Comparison of ENCODE assay signal across 2 cellular contexts in genomic region chr5:160042674-160043073, GRCh38.
TF ChIP-seq lines count a peak whose summit lies in the region.

No MANE protein-coding gene starts in this region.

TF ChIP-seq in GM23338, 12 proteins besides CTCF, POLR2A, EP300 and RAD21:
- TF ChIP-seq ZNF462 (CRISPR knock-in tag; IDR thresholded peaks at IDR 0.05), result no peak

TF ChIP-seq in WTC11, 78 proteins besides CTCF, POLR2A, EP300 and RAD21 (continued from another document):
- no peak for TF ChIP-seq ATF6 (CRISPR knock-in tag; IDR thresholded peaks at IDR 0.05)
- TF ChIP-seq MLX (CRISPR knock-in tag; IDR thresholded peaks at IDR 0.05), result no peak
- no peak for TF ChIP-seq NFE2L1 (CRISPR knock-in tag; IDR thresholded peaks at IDR 0.05)
- no peak for TF ChIP-seq MAX (CRISPR knock-in tag; IDR thresholded peaks at IDR 0.05)
- no peak for TF ChIP-seq PREB (CRISPR knock-in tag; IDR thresholded peaks at IDR 0.05; ENCODE audit: borderline replicate concordance)
- TF ChIP-seq EMX1 (CRISPR knock-in tag; IDR thresholded peaks at IDR 0.05), result no peak
- no peak for TF ChIP-seq CBFB (CRISPR knock-in tag; IDR thresholded peaks at IDR 0.05; ENCODE audit: low read depth)
- no peak for TF ChIP-seq TCF7 (CRISPR knock-in tag; IDR thresholded peaks at IDR 0.05; ENCODE audit: low read depth)
- TF ChIP-seq NR2C2 (CRISPR knock-in tag; IDR thresholded peaks at IDR 0.05), result no peak
- TF ChIP-seq ATF1 (CRISPR knock-in tag; IDR thresholded peaks at IDR 0.05), result no peak
- no peak for TF ChIP-seq E2F5 (CRISPR knock-in tag; IDR thresholded peaks at IDR 0.05)
- no peak for TF ChIP-seq RELA (CRISPR knock-in tag; IDR thresholded peaks at IDR 0.05; ENCODE audit: borderline replicate concordance)
- TF ChIP-seq E2F4 (CRISPR knock-in tag; IDR thresholded peaks at IDR 0.05; ENCODE audit: borderline replicate concordance, low read depth), result no peak
- TF ChIP-seq ESRRA (CRISPR knock-in tag; IDR thresholded peaks at IDR 0.05; ENCODE audit: borderline replicate concordance), result no peak
- TF ChIP-seq ZNF317 (CRISPR knock-in tag; IDR thresholded peaks at IDR 0.05; ENCODE audit: borderline replicate concordance, low read depth), result no peak
- TF ChIP-seq JAZF1 (CRISPR knock-in tag; IDR thresholded peaks at IDR 0.05), result no peak
- no peak for TF ChIP-seq NFATC4 (CRISPR knock-in tag; IDR thresholded peaks at IDR 0.05)
- TF ChIP-seq FOXK1 (CRISPR knock-in tag; IDR thresholded peaks at IDR 0.05), result no peak
- TF ChIP-seq STAT6 (CRISPR knock-in tag; conservative IDR thresholded peaks at IDR 0.05; ENCODE audit: low read depth), result no peak
